ENCODE assay signal across 1 cellular context in genomic region chr4:2800691-2801596, GRCh38.
TF ChIP-seq lines count a peak whose summit lies in the region.

No MANE protein-coding gene starts in this region.

TF ChIP-seq in GM12878, 131 proteins besides CTCF, POLR2A, EP300 and RAD21 (continued from another document):
- TF ChIP-seq NKRF (conservative IDR thresholded peaks at IDR 0.05): no peak
- TF ChIP-seq MEF2B (IDR thresholded peaks at IDR 0.05; ENCODE audit: partially characterized antibody, poor library complexity, severe bottlenecking): peak; percentile 67
- TF ChIP-seq MLLT1 (IDR thresholded peaks at IDR 0.05): peak; percentile 53; the same call in 1 of the 2 replicates
- TF ChIP-seq, protein P1, sequence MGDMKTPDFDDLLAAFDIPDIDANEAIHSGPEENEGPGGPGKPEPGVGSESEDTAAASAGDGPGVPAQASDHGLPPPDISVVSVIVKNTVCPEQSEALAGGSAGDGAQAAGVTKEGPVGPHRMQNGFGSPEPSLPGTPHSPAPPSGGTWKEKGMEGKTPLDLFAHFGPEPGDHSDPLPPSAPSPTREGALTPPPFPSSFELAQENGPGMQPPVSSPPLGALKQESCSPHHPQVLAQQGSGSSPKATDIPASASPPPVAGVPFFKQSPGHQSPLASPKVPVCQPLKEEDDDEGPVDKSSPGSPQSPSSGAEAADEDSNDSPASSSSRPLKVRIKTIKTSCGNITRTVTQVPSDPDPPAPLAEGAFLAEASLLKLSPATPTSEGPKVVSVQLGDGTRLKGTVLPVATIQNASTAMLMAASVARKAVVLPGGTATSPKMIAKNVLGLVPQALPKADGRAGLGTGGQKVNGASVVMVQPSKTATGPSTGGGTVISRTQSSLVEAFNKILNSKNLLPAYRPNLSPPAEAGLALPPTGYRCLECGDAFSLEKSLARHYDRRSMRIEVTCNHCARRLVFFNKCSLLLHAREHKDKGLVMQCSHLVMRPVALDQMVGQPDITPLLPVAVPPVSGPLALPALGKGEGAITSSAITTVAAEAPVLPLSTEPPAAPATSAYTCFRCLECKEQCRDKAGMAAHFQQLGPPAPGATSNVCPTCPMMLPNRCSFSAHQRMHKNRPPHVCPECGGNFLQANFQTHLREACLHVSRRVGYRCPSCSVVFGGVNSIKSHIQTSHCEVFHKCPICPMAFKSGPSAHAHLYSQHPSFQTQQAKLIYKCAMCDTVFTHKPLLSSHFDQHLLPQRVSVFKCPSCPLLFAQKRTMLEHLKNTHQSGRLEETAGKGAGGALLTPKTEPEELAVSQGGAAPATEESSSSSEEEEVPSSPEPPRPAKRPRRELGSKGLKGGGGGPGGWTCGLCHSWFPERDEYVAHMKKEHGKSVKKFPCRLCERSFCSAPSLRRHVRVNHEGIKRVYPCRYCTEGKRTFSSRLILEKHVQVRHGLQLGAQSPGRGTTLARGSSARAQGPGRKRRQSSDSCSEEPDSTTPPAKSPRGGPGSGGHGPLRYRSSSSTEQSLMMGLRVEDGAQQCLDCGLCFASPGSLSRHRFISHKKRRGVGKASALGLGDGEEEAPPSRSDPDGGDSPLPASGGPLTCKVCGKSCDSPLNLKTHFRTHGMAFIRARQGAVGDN (IDR thresholded peaks at IDR 0.05): 0 out of 2 replicates have a peak, but pooled peaks have one; percentile 10
- TF ChIP-seq FOXK2 (IDR thresholded peaks at IDR 0.05): no peak
- TF ChIP-seq JUNB (IDR thresholded peaks at IDR 0.05): peak; percentile 46; the same call in 1 of the 2 replicates
- peak; percentile 56 for TF ChIP-seq NBN (IDR thresholded peaks at IDR 0.05)
